In the genomic region with DNA sequence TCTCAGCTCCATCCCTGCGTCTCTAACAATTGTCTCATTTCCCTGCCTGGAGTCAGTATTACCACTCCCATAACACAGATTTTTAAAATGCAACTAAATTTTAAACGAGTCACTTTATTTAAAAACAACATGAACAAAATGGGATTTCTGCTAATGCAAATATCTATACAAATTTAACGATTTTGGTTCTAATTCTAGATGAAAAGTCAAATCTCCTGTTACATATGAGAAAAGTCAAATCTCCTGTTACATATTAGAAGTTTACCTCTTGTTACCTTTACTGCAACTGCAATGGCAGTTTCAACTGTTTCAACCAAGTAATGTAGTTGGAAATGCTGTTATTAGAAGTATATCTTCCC, we compare ENCODE assay signal across 1 cellular context.
TF ChIP-seq lines count a peak whose summit lies in the region.

No MANE protein-coding gene starts in this region.

TF ChIP-seq in SK-N-SH, 30 proteins besides CTCF, POLR2A, EP300 and RAD21 (continued from another document):
- TF ChIP-seq, protein P1, sequence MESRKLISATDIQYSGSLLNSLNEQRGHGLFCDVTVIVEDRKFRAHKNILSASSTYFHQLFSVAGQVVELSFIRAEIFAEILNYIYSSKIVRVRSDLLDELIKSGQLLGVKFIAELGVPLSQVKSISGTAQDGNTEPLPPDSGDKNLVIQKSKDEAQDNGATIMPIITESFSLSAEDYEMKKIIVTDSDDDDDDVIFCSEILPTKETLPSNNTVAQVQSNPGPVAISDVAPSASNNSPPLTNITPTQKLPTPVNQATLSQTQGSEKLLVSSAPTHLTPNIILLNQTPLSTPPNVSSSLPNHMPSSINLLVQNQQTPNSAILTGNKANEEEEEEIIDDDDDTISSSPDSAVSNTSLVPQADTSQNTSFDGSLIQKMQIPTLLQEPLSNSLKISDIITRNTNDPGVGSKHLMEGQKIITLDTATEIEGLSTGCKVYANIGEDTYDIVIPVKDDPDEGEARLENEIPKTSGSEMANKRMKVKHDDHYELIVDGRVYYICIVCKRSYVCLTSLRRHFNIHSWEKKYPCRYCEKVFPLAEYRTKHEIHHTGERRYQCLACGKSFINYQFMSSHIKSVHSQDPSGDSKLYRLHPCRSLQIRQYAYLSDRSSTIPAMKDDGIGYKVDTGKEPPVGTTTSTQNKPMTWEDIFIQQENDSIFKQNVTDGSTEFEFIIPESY (IDR thresholded peaks at IDR 0.05; ENCODE audit: borderline replicate concordance, low read depth), result no peak
- TF ChIP-seq, protein P2, sequence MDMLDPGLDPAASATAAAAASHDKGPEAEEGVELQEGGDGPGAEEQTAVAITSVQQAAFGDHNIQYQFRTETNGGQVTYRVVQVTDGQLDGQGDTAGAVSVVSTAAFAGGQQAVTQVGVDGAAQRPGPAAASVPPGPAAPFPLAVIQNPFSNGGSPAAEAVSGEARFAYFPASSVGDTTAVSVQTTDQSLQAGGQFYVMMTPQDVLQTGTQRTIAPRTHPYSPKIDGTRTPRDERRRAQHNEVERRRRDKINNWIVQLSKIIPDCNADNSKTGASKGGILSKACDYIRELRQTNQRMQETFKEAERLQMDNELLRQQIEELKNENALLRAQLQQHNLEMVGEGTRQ (IDR thresholded peaks at IDR 0.05; ENCODE audit: borderline replicate concordance, low read depth, low read length), result no peak
- TF ChIP-seq, protein P3, sequence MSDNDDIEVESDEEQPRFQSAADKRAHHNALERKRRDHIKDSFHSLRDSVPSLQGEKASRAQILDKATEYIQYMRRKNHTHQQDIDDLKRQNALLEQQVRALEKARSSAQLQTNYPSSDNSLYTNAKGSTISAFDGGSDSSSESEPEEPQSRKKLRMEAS (IDR thresholded peaks at IDR 0.05; ENCODE audit: low read depth), result no peak
- TF ChIP-seq RXRA (IDR thresholded peaks at IDR 0.05; ENCODE audit: borderline replicate concordance, low read depth) (no peak), NRF1 (IDR thresholded peaks at IDR 0.05; ENCODE audit: low read depth, low read length) (no peak), SIN3A (IDR thresholded peaks at IDR 0.05; ENCODE audit: borderline replicate concordance, low read depth, low read length) (no peak), ELF1 (IDR thresholded peaks at IDR 0.05) (no peak), FOXM1 (IDR thresholded peaks at IDR 0.05; ENCODE audit: low read depth) (no peak), MXI1 (IDR thresholded peaks at IDR 0.05; ENCODE audit: low read depth, low read length) (no peak), FOXJ3 (CRISPR knock-in tag; IDR thresholded peaks at IDR 0.05) (no peak), SMC3 (IDR thresholded peaks at IDR 0.05; ENCODE audit: low read depth, low read length) (no peak), MEF2A (IDR thresholded peaks at IDR 0.05; ENCODE audit: borderline replicate concordance, low read depth) (no peak), GABPA (IDR thresholded peaks at IDR 0.05; ENCODE audit: low read depth) (no peak)
- TF ChIP-seq, protein P4, sequence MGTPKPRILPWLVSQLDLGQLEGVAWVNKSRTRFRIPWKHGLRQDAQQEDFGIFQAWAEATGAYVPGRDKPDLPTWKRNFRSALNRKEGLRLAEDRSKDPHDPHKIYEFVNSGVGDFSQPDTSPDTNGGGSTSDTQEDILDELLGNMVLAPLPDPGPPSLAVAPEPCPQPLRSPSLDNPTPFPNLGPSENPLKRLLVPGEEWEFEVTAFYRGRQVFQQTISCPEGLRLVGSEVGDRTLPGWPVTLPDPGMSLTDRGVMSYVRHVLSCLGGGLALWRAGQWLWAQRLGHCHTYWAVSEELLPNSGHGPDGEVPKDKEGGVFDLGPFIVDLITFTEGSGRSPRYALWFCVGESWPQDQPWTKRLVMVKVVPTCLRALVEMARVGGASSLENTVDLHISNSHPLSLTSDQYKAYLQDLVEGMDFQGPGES (IDR thresholded peaks at IDR 0.05; ENCODE audit: low read depth, low read length), result no peak
